Comparison of ENCODE assay signal across 21 cellular contexts in the genomic region with DNA sequence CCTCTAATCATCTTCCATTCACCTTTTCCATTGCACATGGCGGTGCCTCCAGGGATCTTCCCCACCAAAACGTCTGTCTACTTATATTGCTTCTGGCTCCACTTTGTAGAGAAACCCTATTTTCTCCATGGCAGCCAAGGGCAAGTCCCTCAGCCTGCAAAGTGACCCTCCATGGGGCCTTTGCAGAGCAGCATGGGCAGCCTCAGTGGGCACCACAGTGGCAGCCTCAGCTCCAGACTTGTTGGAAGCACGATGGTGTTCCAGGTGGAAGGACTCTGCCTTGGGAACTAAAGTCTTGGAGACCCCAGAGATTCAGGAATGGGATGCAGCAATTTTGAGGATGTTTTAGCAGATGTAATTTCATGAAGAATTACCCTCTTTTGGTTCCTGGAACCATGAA. TPM values are rescaled to one million over a fixed set of nuclear protein-coding genes. Genes with fewer than 3 reads are reported as not detected.
DNase-seq lines count a peak whose midpoint lies in the region; ATAC-seq and TF ChIP-seq lines count a peak whose summit lies in the region.
"Had no signal": no experiment of that assay in that cellular context is flagged by ENCODE, and none has a peak within 500 bp of the region (broad histone marks: within the 10 kb centered on the region; RNA-seq: fewer than 3 reads in every experiment).

No MANE protein-coding gene starts in this region.

- H3K4me2 ChIP-seq in BLaER1 treated with 17β-estradiol and CSF1 and Interleukin-3, amounts not matched to agents 10 nM and 100 nM: peak overlapping the region in 7 of 11 experiments; percentile 67 to 88 (median 82); a peak in 11 of 22 replicates
- peak overlapping the region; percentile 65 for H3K4me2 ChIP-seq in OCI-LY7 (ENCODE audit: low read length)
- H3K4me2 ChIP-seq: A549 had no signal

- POLR2A ChIA-PET in OCI-LY7 (lab: Charles Lee): no interaction called here

- no peaks in the 10 kb centered on the region for H3K9me2 ChIP-seq in OCI-LY7 (ENCODE audit: insufficient read depth, low read length)

- intact Hi-C loops in OCI-LY7 (cut with micrococcal nuclease; ENCODE audit: unreplicated experiment): no loop called here

- TF ChIP-seq CTCF in OCI-LY7 (conservative IDR thresholded peaks at IDR 0.05; ENCODE audit: low read length): no peak

- H3K36me3 ChIP-seq in BLaER1 treated with 17β-estradiol and CSF1 and Interleukin-3, amounts not matched to agents 10 nM and 100 nM: no peaks in the 10 kb centered on the region; a peak in 1 of 22 replicates
- no peaks in the 10 kb centered on the region; the same call in 1 of the 2 replicates for H3K36me3 ChIP-seq in OCI-LY7 (ENCODE audit: insufficient read depth, low read length)

- H3K79me2 ChIP-seq in OCI-LY7 (ENCODE audit: insufficient read depth, low read depth, low read length): no peaks in the 10 kb centered on the region

- ATAC-seq in naive B cell (ENCODE audit: low read depth in 2 of 2) (no peak), GM18498 (IDR thresholded peaks at IDR 0.05; ENCODE audit: unreplicated experiment) (no peak)
- ATAC-seq: A549; CD8-positive, alpha-beta T cell had no signal

- peak overlapping the region in 2 of 8 donors; percentile 39 to 51 for H3K4me3 Mint-ChIP-seq in naive B cell
- H3K4me3 Mint-ChIP-seq: CD4-positive, CD25-positive, alpha-beta regulatory T cell; CD8-positive, alpha-beta T cell had no signal

- peak overlapping the region in 4 of 6 donors; percentile 47 to 98 (median 83) for H3K27ac Mint-ChIP-seq in naive B cell
- H3K27ac Mint-ChIP-seq: CD8-positive, alpha-beta T cell had no signal

- H3K4me3 ChIP-seq in BLaER1 treated with 17β-estradiol and CSF1 and Interleukin-3, amounts not matched to agents 10 nM and 100 nM: no peak overlapping the region
- H3K4me3 ChIP-seq in OCI-LY7 (ENCODE audit: low read depth, low read length, poor library complexity, severe bottlenecking): no peak overlapping the region
- H3K4me3 ChIP-seq: A549, GM23248 had no signal

- H3K27ac ChIP-seq in BLaER1 treated with 17β-estradiol and CSF1 and Interleukin-3, amounts not matched to agents 10 nM and 100 nM: no peak overlapping the region
- peak overlapping the region; percentile 87 for H3K27ac ChIP-seq in OCI-LY7 (ENCODE audit: low read depth, low read length, poor library complexity, severe bottlenecking)
- H3K27ac ChIP-seq: A549, C4-2B, GM23248 had no signal

- no peak for DNase-seq in OCI-LY7 (ENCODE audit: low spot score)
- no peak for DNase-seq in naive B cell
- DNase-seq in epidermal melanocyte (ENCODE audit: insufficient read length, low spot score): no peak
- DNase-seq in NCI-H1436 treated with DMSO at 0.1 percent for 48 hours (lab: John Stamatoyannopoulos, UW): no peak
- DNase-seq: 8988T; ACHN; AML-193; Caco-2; CD4-positive, CD25-positive, alpha-beta regulatory T cell; DMS153; DND-41; GM23248; H7; HCEC 1CT had no signal

- no TSS peak for BruUV-seq in OCI-LY7 (replicated peaks; lab: Mats Ljungman, UMichigan)

- H3K9me3 Mint-ChIP-seq in naive B cell: peaks cover 0 to 4% (median 0%) of the 10 kb centered on the region in 7 donors
- H3K9me3 Mint-ChIP-seq: CD8-positive, alpha-beta T cell had no signal

- peaks cover 0 to 8% of the 10 kb centered on the region in 2 donors for H3K36me3 Mint-ChIP-seq in naive B cell
- H3K36me3 Mint-ChIP-seq: CD4-positive, CD25-positive, alpha-beta regulatory T cell; CD8-positive, alpha-beta T cell had no signal

- H4K20me1 ChIP-seq in BLaER1 treated with 17β-estradiol and CSF1 and Interleukin-3, amounts not matched to agents 10 nM and 100 nM: no peaks in the 10 kb centered on the region
- no peaks in the 10 kb centered on the region for H4K20me1 ChIP-seq in OCI-LY7 (ENCODE audit: insufficient read depth, low read length)

- H3K9ac ChIP-seq in BLaER1 treated with 17β-estradiol and CSF1 and Interleukin-3, amounts not matched to agents 10 nM and 100 nM: no peak overlapping the region
- H3K9ac ChIP-seq: GM23248 had no signal

- H3K27me3 ChIP-seq in BLaER1 treated with 17β-estradiol and CSF1 and Interleukin-3, amounts not matched to agents 10 nM and 100 nM: no peaks in the 10 kb centered on the region

- H3K9me3 ChIP-seq in BLaER1 treated with 17β-estradiol and CSF1 and Interleukin-3, amounts not matched to agents 10 nM and 100 nM (replicated peaks in 1 of 11): peaks cover 15 to 34% (median 30%) of the 10 kb centered on the region in 11 experiments
- peaks cover 11% of the 10 kb centered on the region; the same call in 1 of the 2 replicates for H3K9me3 ChIP-seq in OCI-LY7 (ENCODE audit: low read length)
- H3K9me3 ChIP-seq: A549, Caco-2 had no signal

- no peak overlapping the region for H2AFZ ChIP-seq in OCI-LY7 (ENCODE audit: low read length)
- H2AFZ ChIP-seq: GM23248 had no signal

- CTCF ChIA-PET in OCI-LY7 (lab: Charles Lee; ENCODE audit: unreplicated experiment): no interaction called here

- peaks cover 8 to 53% (median 42%) of the 10 kb centered on the region in 10 experiments for H3K4me1 ChIP-seq in BLaER1 treated with 17β-estradiol and CSF1 and Interleukin-3, amounts not matched to agents 10 nM and 100 nM
- peaks cover 63% of the 10 kb centered on the region for H3K4me1 ChIP-seq in OCI-LY7 (ENCODE audit: insufficient read depth, low read length, poor library complexity, severe bottlenecking)
- H3K4me1 ChIP-seq: A549, Caco-2 had no signal

- peaks cover 72 to 89% (median 81%) of the 10 kb centered on the region in 3 donors for H3K4me1 Mint-ChIP-seq in naive B cell

- no peaks in the 10 kb centered on the region for H3K27me3 Mint-ChIP-seq in naive B cell
- H3K27me3 Mint-ChIP-seq: CD4-positive, CD25-positive, alpha-beta regulatory T cell had no signal

RNA-seq across cellular contexts. Expression of a gene that starts 18.5 kb away (rescaled TPM):
- total RNA-seq in OCI-LY7 (2014; rRNA removed; shearing (Covaris generic)): 0.05 and 0.35 TPM in 2 replicates
- total RNA-seq in OCI-LY7 (2022): 0.10 TPM in 1 of 2 replicates, not detected in the other
- 100 to 1,000 TPM in 5 of 6 donors, 10 to 100 TPM in 1; 97.4 to 205 (median 126) TPM for polyA plus RNA-seq in naive B cell (ENCODE audit: low read depth in 6 of 6)
- total RNA-seq: Caco-2, GM23248, H1, H7 had no signal
- polyA plus RNA-seq: BJ, GM23248 had no signal

RNA-seq across cellular contexts. Expression of a gene that starts 53.4 kb away (rescaled TPM):
- not detected in 2 replicates for total RNA-seq in OCI-LY7 (2014; rRNA removed; shearing (Covaris generic))
- not detected in 2 replicates for total RNA-seq in OCI-LY7 (2022)
- polyA plus RNA-seq in naive B cell (ENCODE audit: low read depth in 6 of 6): not detected
- total RNA-seq: Caco-2; CD4-positive, CD25-positive, alpha-beta regulatory T cell; CD8-positive, alpha-beta T cell; GM23248; H1; H7 had no signal
- polyA plus RNA-seq: A549; BJ; CD4-positive, CD25-positive, alpha-beta regulatory T cell; GM23248; H1 had no signal
